In the genomic region with DNA sequence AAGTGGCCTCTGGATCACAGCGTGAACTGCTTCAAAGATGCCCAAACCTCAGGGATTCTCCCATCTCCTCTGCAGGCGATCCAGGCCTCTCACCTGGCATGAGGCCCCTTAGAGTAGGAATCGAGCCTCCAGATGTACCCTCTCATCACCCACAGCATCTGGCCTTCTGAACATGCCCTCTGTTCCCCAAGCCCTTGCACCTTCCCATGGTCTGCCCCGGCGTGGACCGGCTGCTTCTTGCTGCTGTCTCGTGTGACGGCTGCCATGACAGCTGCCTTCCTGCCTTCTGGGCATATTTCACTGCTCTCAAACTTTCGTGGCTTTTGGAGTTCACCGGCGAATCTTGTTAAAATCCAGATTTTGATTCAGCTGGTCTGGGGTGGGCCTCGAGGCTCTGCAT, we compare ENCODE assay signal across 19 cellular contexts.
"Had no signal": no experiment of that assay in that cellular context is flagged by ENCODE, and none has a peak within 500 bp of the region (broad histone marks: within the 10 kb centered on the region; RNA-seq: fewer than 3 reads in every experiment).

No MANE protein-coding gene starts in this region.

- ATAC-seq: activated CD4-positive, alpha-beta T cell treated with anti-CD3 and anti-CD28 coated beads for 36 hours; activated CD8-positive, alpha-beta memory T cell treated with anti-CD3 and anti-CD28 coated beads, Interleukin-2, amount 10 ng/mL, durations not matched to agents 7 days and 5 days; activated CD8-positive, alpha-beta T cell treated with anti-CD3 and anti-CD28 coated beads, Interleukin-2, amount 10 ng/mL, durations not matched to agents 7 days and 5 days; activated naive CD8-positive, alpha-beta T cell treated with anti-CD3 and anti-CD28 coated beads, Interleukin-2, amount 50 U/mL, for 24 hours; esophagus mucosa; foreskin keratinocyte; left colon; naive thymus-derived CD4-positive, alpha-beta T cell; stimulated activated effector memory CD8-positive, alpha-beta T cell treated with anti-CD3 and anti-CD28 coated beads, Interleukin-12 subunit alpha, Interleukin-12 subunit beta, amount 100 ng/mL, for 72 hours had no signal

- DNase-seq: activated CD4-positive, alpha-beta T cell treated with anti-CD3 and anti-CD28 coated beads for 36 hours; activated CD4-positive, CD25-positive, alpha-beta regulatory T cell; activated CD8-positive, alpha-beta memory T cell treated with anti-CD3 and anti-CD28 coated beads, Interleukin-2, amount 10 ng/mL, durations not matched to agents 7 days and 5 days; activated CD8-positive, alpha-beta T cell treated with anti-CD3 and anti-CD28 coated beads, Interleukin-2, amount 10 ng/mL, durations not matched to agents 7 days and 5 days; activated naive CD8-positive, alpha-beta T cell treated with anti-CD3 and anti-CD28 coated beads, Interleukin-2, amount 50 U/mL, for 24 hours; activated T-cell treated with anti-CD3 and anti-CD28 coated beads, Interleukin-2, amount 50 U/mL, for 48 hours; cortex of kidney; endodermal cell; foreskin keratinocyte; heart left ventricle; immature natural killer cell; left colon; naive thymus-derived CD4-positive, alpha-beta T cell; retina; sigmoid colon; small intestine; stimulated activated CD4-positive, alpha-beta T cell treated with anti-CD3 and anti-CD28 coated beads, Interleukin-4, amount 100 ng/mL, for 24 hours had no signal

- H3K9me3 ChIP-seq: heart left ventricle, sigmoid colon had no signal

- H3K4me1 ChIP-seq: foreskin keratinocyte, heart left ventricle, sigmoid colon had no signal

- H3K4me3 ChIP-seq: heart left ventricle, sigmoid colon had no signal

- H3K27ac ChIP-seq: foreskin keratinocyte, heart left ventricle had no signal

- H3K27me3 ChIP-seq: foreskin keratinocyte, heart left ventricle, sigmoid colon had no signal
